In genomic region chr15:44159492-44159891, GRCh38 we compare ENCODE assay signal across 17 cellular contexts.
"Had no signal": no experiment of that assay in that cellular context is flagged by ENCODE, and none has a peak within 500 bp of the region (broad histone marks: within the 10 kb centered on the region; RNA-seq: fewer than 3 reads in every experiment).

No MANE protein-coding gene starts in this region.

- H3K27me3 ChIP-seq: body of pancreas, stomach had no signal

- FAIRE-seq: urothelium cell line had no signal

- H3K27ac Mint-ChIP-seq: activated B cell treated with CpG ODN at 0.5 μM for 24 hours; activated CD4-positive, alpha-beta T cell treated with anti-CD3 and anti-CD28 coated beads, Interleukin-2, amount 10 ng/mL, durations not matched to agents 7 days and 5 days; memory B cell; T-helper 1 cell treated with Interleukin-12 subunit alpha and Interleukin-12 subunit beta and Interleukin-4 antibody, amounts not matched to agents 30 μg/mL and 1 μg/mL, for 36 hours had no signal

- H3K4me3 Mint-ChIP-seq: activated B cell treated with CpG ODN at 0.5 μM for 24 hours; activated CD4-positive, alpha-beta T cell treated with anti-CD3 and anti-CD28 coated beads, Interleukin-2, amount 10 ng/mL, durations not matched to agents 7 days and 5 days; central memory CD8-positive, alpha-beta T cell; memory B cell; nephron progenitor cell; T-helper 1 cell treated with Interleukin-12 subunit alpha and Interleukin-12 subunit beta and Interleukin-4 antibody, amounts not matched to agents 30 μg/mL and 1 μg/mL, for 36 hours had no signal

- H3K9me3 Mint-ChIP-seq: activated B cell treated with CpG ODN at 0.5 μM for 24 hours; activated CD4-positive, alpha-beta T cell treated with anti-CD3 and anti-CD28 coated beads, Interleukin-2, amount 10 ng/mL, durations not matched to agents 7 days and 5 days; central memory CD8-positive, alpha-beta T cell; memory B cell; nephron progenitor cell; T-helper 1 cell treated with Interleukin-12 subunit alpha and Interleukin-12 subunit beta and Interleukin-4 antibody, amounts not matched to agents 30 μg/mL and 1 μg/mL, for 36 hours had no signal

- H3K36me3 Mint-ChIP-seq: memory B cell had no signal

- H3K4me1 Mint-ChIP-seq: activated B cell treated with CpG ODN at 0.5 μM for 24 hours; activated CD4-positive, alpha-beta T cell treated with anti-CD3 and anti-CD28 coated beads, Interleukin-2, amount 10 ng/mL, durations not matched to agents 7 days and 5 days; central memory CD8-positive, alpha-beta T cell; memory B cell had no signal

- H3K4me1 ChIP-seq: body of pancreas, stomach had no signal

- H3K36me3 ChIP-seq: left lung, stomach had no signal

- H3K9me3 ChIP-seq: body of pancreas, left lung, stomach had no signal

- H3K4me3 ChIP-seq: body of pancreas, left lung, stomach had no signal

- DNase-seq: activated B cell treated with CpG ODN at 0.5 μM for 24 hours; activated CD4-positive, alpha-beta T cell treated with anti-CD3 and anti-CD28 coated beads, Interleukin-2, amount 10 ng/mL, durations not matched to agents 7 days and 5 days; activated naive CD4-positive, alpha-beta T cell treated with anti-CD3 and anti-CD28 coated beads, Interleukin-2, amount 50 U/mL, for 16 hours; activated T-cell treated with anti-CD3 and anti-CD28 coated beads for 4 hours; body of pancreas; cortex of kidney; effector CD8-positive, alpha-beta T cell; erythroblast; glutamatergic neuron; left lung; nephron progenitor cell; stimulated activated CD4-positive, alpha-beta T cell treated with anti-CD3 and anti-CD28 coated beads, Interleukin-4, amount 100 ng/mL, for 4 hours; stomach had no signal
